Comparison of ENCODE assay signal across 10 cellular contexts in genomic region chr7:36958094-36958718, GRCh38.
"Had no signal": no experiment of that assay in that cellular context is flagged by ENCODE, and none has a peak within 500 bp of the region (broad histone marks: within the 10 kb centered on the region; RNA-seq: fewer than 3 reads in every experiment).

No MANE protein-coding gene starts in this region.

- H3K27me3 ChIP-seq: foreskin keratinocyte, left lung, stomach had no signal

- ATAC-seq: activated CD8-positive, alpha-beta T cell treated with anti-CD3 and anti-CD28 coated beads for 36 hours; foreskin keratinocyte; left lung had no signal

- H3K36me3 ChIP-seq: left lung, stomach, thoracic aorta had no signal

- DNase-seq: activated CD8-positive, alpha-beta memory T cell treated with anti-CD3 and anti-CD28 coated beads, Interleukin-2, amount 50 U/mL, for 48 hours; activated CD8-positive, alpha-beta T cell treated with anti-CD3 and anti-CD28 coated beads for 36 hours; activated naive CD4-positive, alpha-beta T cell; foreskin keratinocyte; left lung; stimulated activated CD4-positive, alpha-beta T cell treated with anti-CD3 and anti-CD28 coated beads, Interleukin-15, amount 100 ng/mL, for 24 hours; stimulated activated CD4-positive, alpha-beta T cell treated with anti-CD3 and anti-CD28 coated beads, Interleukin-4, amount 100 ng/mL, for 4 hours; stomach had no signal

- H3K9me3 ChIP-seq: left lung, stomach, thoracic aorta had no signal

- H3K4me3 ChIP-seq: left lung, stomach, thoracic aorta had no signal

- H3K27ac ChIP-seq: foreskin keratinocyte, left lung, stomach, thoracic aorta, VCaP had no signal

- H3K4me1 ChIP-seq: foreskin keratinocyte, left lung had no signal
